ENCODE assay signal across 10 cellular contexts in the genomic region with DNA sequence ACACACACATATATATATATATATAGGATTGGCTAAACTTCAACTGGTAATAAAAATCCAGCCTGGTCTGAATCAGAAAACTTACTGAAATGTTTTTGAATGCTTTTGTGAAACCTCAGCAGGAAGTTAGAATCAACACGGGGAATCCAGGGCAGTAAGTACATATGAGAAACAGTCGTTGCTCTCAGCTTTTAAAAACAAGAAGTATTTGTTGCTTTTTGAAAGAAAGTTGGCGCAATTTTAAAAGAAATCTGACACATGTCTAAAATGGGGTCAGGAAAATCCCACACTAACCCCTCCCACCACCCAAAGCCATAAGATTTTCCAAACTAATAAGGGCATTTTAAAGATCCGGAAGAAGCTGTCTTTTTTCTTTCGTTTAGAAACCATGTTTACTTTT. TPM values are rescaled to one million over a fixed set of nuclear protein-coding genes. Genes with fewer than 3 reads are reported as not detected.
DNase-seq lines count a peak whose midpoint lies in the region; ATAC-seq and TF ChIP-seq lines count a peak whose summit lies in the region.
"Had no signal": no experiment of that assay in that cellular context is flagged by ENCODE, and none has a peak within 500 bp of the region (broad histone marks: within the 10 kb centered on the region; RNA-seq: fewer than 3 reads in every experiment).

No MANE protein-coding gene starts in this region.

- WGBS in adrenal gland, 4 donors, result 15 to 27% (median 19%) methylated on average over 5 of the region's 5 CpGs

- H3K4me1 Mint-ChIP-seq in CD4-positive, alpha-beta T cell (ENCODE audit: low read depth), result peaks cover 29% of the 10 kb centered on the region
- peaks cover 30% of the 10 kb centered on the region for H3K4me1 Mint-ChIP-seq in HFFc6 (ENCODE audit: low read depth)
- H3K4me1 Mint-ChIP-seq in naive B cell, result peaks cover 17 to 23% (median 20%) of the 10 kb centered on the region in 3 donors
- H3K4me1 Mint-ChIP-seq in nephron progenitor cell, result no peaks in the 10 kb centered on the region

- intact Hi-C loops in CD4-positive, alpha-beta T cell (cut with DNase I, micrococcal nuclease), result no loop called here
- intact Hi-C loops in adrenal gland (cut with DNase I), result no loop called here

- no peaks in the 10 kb centered on the region for H3K27me3 Mint-ChIP-seq in CD4-positive, alpha-beta T cell
- H3K27me3 Mint-ChIP-seq in HFFc6 (ENCODE audit: insufficient read depth) (no peaks in the 10 kb centered on the region), naive B cell (no peaks in the 10 kb centered on the region), nephron progenitor cell (ENCODE audit: low read depth, poor library complexity) (peaks cover 7% of the 10 kb centered on the region)

- H3K36me3 ChIP-seq in adrenal gland (replicated peaks in 1 of 2), result no peaks in the 10 kb centered on the region

- no peaks in the 10 kb centered on the region for H3K36me3 Mint-ChIP-seq in CD4-positive, alpha-beta T cell (ENCODE audit: low read depth)
- no peaks in the 10 kb centered on the region for H3K36me3 Mint-ChIP-seq in HFFc6 (ENCODE audit: low read depth)
- no peaks in the 10 kb centered on the region for H3K36me3 Mint-ChIP-seq in naive B cell
- H3K36me3 Mint-ChIP-seq in nephron progenitor cell (ENCODE audit: low read depth), result no peaks in the 10 kb centered on the region

- CTCF ChIA-PET in CD4-positive, alpha-beta T cell (lab: Charles Lee), result interaction anchor here (0.7 to 1.0 kb wide), 3 partner anchors 11 to 42 kb away, joined by 3 read pairs; no protein-coding TSS in a partner anchor

- TF ChIP-seq POLR2A in adrenal gland (IDR thresholded peaks at IDR 0.05), result no peak

- DNase-seq in CD4-positive, alpha-beta T cell, result no peak
- peak; percentile 13 for DNase-seq in HFFc6
- no peak for DNase-seq in adrenal gland
- no peak for DNase-seq in naive B cell
- DNase-seq in kidney glomerular epithelial cell (lab: John Stamatoyannopoulos, UW), result no peak
- no peak for DNase-seq in nephron progenitor cell
- DNase-seq: NCI-H1092 treated with DMSO at 0.1 percent for 48 hours had no signal

- peak overlapping the region; percentile 82 for H3K27ac Mint-ChIP-seq in CD4-positive, alpha-beta T cell
- H3K27ac Mint-ChIP-seq in HFFc6 (peak overlapping the region; percentile 94), naive B cell (peak overlapping the region; percentile 86 to 96 (median 94)), nephron progenitor cell (no peak overlapping the region)

- peaks cover 0 to 13% of the 10 kb centered on the region in 2 donors for H3K4me1 ChIP-seq in adrenal gland (replicated peaks in 1 of 2)

- ATAC-seq in CD4-positive, alpha-beta T cell (ENCODE audit: poor library complexity), result no peak
- ATAC-seq in naive B cell (ENCODE audit: low read depth in 2 of 2) (peak; percentile 47 to 63), GM18517 (IDR thresholded peaks at IDR 0.05; ENCODE audit: unreplicated experiment) (no peak), HG03457 (IDR thresholded peaks at IDR 0.05; ENCODE audit: unreplicated experiment) (no peak)

- no peak for TF ChIP-seq CTCF in CD4-positive, alpha-beta T cell (IDR thresholded peaks at IDR 0.05)
- TF ChIP-seq CTCF in HFFc6 (IDR thresholded peaks at IDR 0.05), result no peak
- TF ChIP-seq CTCF in adrenal gland (IDR thresholded peaks at IDR 0.05), result no peak
- TF ChIP-seq CTCF in nephron progenitor cell (IDR thresholded peaks at IDR 0.05), result no peak

- no peaks in the 10 kb centered on the region for H3K9me3 Mint-ChIP-seq in CD4-positive, alpha-beta T cell
- H3K9me3 Mint-ChIP-seq in HFFc6 (no peaks in the 10 kb centered on the region), naive B cell (peaks cover 0 to 3% (median 0%) of the 10 kb centered on the region in 7 donors), nephron progenitor cell (no peaks in the 10 kb centered on the region)

- H3K27ac ChIP-seq in CD4-positive, alpha-beta T cell (ENCODE audit: low read depth, low read length), result no peak overlapping the region
- peak overlapping the region in 3 of 5 donors; percentile 20 to 69 (median 47) for H3K27ac ChIP-seq in adrenal gland

- H3K4me3 ChIP-seq in adrenal gland, result peak overlapping the region in 1 of 4 donors; percentile 31

- no peaks in the 10 kb centered on the region for H3K27me3 ChIP-seq in CD4-positive, alpha-beta T cell (ENCODE audit: control insufficient read depth, insufficient read depth, low read length)
- no peaks in the 10 kb centered on the region for H3K27me3 ChIP-seq in adrenal gland

- H3K4me3 Mint-ChIP-seq in CD4-positive, alpha-beta T cell, result peak overlapping the region; percentile 88
- peak overlapping the region; percentile 88 for H3K4me3 Mint-ChIP-seq in HFFc6
- peak overlapping the region; percentile 45 to 87 (median 78) for H3K4me3 Mint-ChIP-seq in naive B cell
- H3K4me3 Mint-ChIP-seq in nephron progenitor cell, result no peak overlapping the region

- POLR2A ChIA-PET in CD4-positive, alpha-beta T cell (lab: Charles Lee), result interaction anchor here (0.6 to 1.2 kb wide), 9 partner anchors 9 to 703 kb away, joined by 3 to 5 read pairs (median 3); a partner anchor contains a TSS

- H3K9me3 ChIP-seq in CD4-positive, alpha-beta T cell (ENCODE audit: control insufficient read depth, low read length), result no peaks in the 10 kb centered on the region
- no peaks in the 10 kb centered on the region for H3K9me3 ChIP-seq in adrenal gland (replicated peaks in 1 of 3)

RNA-seq across cellular contexts. Expression of a gene that starts 11.5 kb away (rescaled TPM):
- total RNA-seq in CD4-positive, alpha-beta T cell, result not detected
- total RNA-seq in HFFc6 (2021; fragmentation: NEBNext Ultra II Directional; extraction: Animal tissue kit (Norgen Biotek cat#: 25700)), result under 1 TPM; 0.09 to 0.43 (median 0.30) TPM
- 10 to 100 TPM in 2 of 8 donors, 1 to 10 TPM in 6; 2.0 to 13.0 (median 8.0) TPM for total RNA-seq in adrenal gland
- polyA plus RNA-seq in adrenal gland, result 1 to 10 TPM; 3.5 to 5.4 (median 5.0) TPM
- polyA plus RNA-seq in naive B cell (ENCODE audit: low read depth in 6 of 6), result not detected
- total RNA-seq: kidney epithelial cell had no signal

RNA-seq across cellular contexts. Expression of a gene that starts 30.4 kb away (rescaled TPM):
- 1 to 10 TPM; 6.5 to 7.5 TPM for total RNA-seq in CD4-positive, alpha-beta T cell
- 10 to 100 TPM; 20.6 to 27.5 (median 22.0) TPM for total RNA-seq in HFFc6 (2021; fragmentation: NEBNext Ultra II Directional; extraction: Animal tissue kit (Norgen Biotek cat#: 25700))
- total RNA-seq in adrenal gland, result 10 to 100 TPM; 19.1 to 62.4 (median 24.4) TPM
- polyA plus RNA-seq in adrenal gland (10 to 100 TPM; 24.7 to 30.2 (median 29.4) TPM), naive B cell (ENCODE audit: low read depth in 6 of 6) (10 to 100 TPM in 3 of 6 donors, 1 to 10 TPM in 3; 2.7 to 13.8 (median 9.8) TPM)

Comparison
In these comparisons a context has a peak if more than half of its experiments do, and no peak if none do; other contexts are left out.
1. ATAC-seq: peak in naive B cell (2 of 2); none in CD4-positive, alpha-beta T cell (single experiment), GM18517 (single experiment) and HG03457 (single experiment).